ENCODE assay signal across 13 cellular contexts in the genomic region with DNA sequence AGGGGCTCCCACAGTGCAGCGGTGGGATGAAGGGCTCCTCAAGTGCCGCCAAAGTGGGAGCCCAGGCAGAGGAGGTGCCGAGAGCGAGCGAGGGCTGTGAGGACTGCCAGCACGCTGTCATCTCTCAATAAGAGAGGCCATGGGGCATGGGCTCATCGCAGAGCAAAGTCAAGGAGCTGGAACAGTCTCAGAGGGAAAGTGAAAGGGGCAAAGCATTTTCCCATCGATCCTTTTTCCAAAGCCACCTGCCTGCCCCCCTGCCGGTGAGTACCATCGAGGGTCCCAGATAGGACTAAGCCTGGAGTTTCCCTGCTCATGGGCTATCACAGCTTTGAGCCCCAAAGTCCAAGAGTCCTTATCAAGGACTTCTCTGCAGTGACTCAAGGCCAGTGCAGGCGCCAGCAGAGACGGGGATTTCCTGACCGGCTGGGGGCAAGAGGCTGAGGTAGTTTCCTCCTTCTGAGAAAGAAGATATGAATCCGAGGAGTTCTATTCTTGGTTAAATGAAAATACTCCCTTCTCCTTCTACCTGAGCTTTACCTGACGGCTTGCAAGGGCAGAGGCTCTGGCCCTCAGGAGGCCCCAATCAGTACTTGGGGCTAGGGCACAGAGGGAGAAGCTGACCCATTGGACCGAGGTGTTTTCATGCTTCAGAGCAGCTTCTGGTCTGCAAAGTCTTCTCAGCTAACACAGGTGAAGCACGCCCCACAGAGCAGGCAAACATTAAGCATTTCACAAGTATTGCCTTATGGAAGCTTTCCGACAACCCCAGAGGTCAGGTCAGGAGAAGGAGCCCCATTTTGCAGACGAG. TPM values are rescaled to one million over a fixed set of nuclear protein-coding genes. Genes with fewer than 3 reads are reported as not detected.
DNase-seq lines count a peak whose midpoint lies in the region; ATAC-seq, FAIRE-seq and TF ChIP-seq lines count a peak whose summit lies in the region.
"Had no signal": no experiment of that assay in that cellular context is flagged by ENCODE, and none has a peak within 500 bp of the region (broad histone marks: within the 10 kb centered on the region; RNA-seq: fewer than 3 reads in every experiment).

No MANE protein-coding gene starts in this region.

- peak in 1 of 2 donors; percentile 37 for DNase-seq in activated T-cell treated with anti-CD3 and anti-CD28 coated beads, Interleukin-2, amount 50 U/mL, for 72 hours
- DNase-seq in activated T-cell treated with anti-CD3 and anti-CD28 coated beads, Interleukin-2, amount 50 U/mL, for 1 hour, result no peak
- DNase-seq in GM12878 (ENCODE audit: low read depth, low spot score) (no peak), Right ventricle myocardium inferior (ENCODE audit: missing footprints) (no peak), NCI-H2196 (lab: John Stamatoyannopoulos, UW; ENCODE audit: unreplicated experiment) (no peak)
- no peak for DNase-seq in stimulated activated effector memory CD8-positive, alpha-beta T cell treated with anti-CD3 and anti-CD28 coated beads, Interleukin-12 subunit alpha, Interleukin-12 subunit beta, amount 100 ng/mL, for 72 hours (ENCODE audit: low spot score in 2 of 2)
- DNase-seq: cerebellar nuclear complex, HFFc6, hippocampal formation, nephron progenitor cell had no signal

- peak overlapping the region; percentile 81 for H3K27ac ChIP-seq in GM12878 (ENCODE audit: control insufficient read depth, insufficient read depth)

- H2AFZ ChIP-seq in GM12878 (ENCODE audit: control insufficient read depth, low read depth, low read length), result peak overlapping the region; percentile 88

- peaks cover 5% of the 10 kb centered on the region for H3K4me1 Mint-ChIP-seq in activated T-cell treated with anti-CD3 and anti-CD28 coated beads, Interleukin-2, amount 50 U/mL, for 72 hours (ENCODE audit: low read depth)
- H3K4me1 Mint-ChIP-seq in stimulated activated effector memory CD8-positive, alpha-beta T cell treated with anti-CD3 and anti-CD28 coated beads, Interleukin-12 subunit alpha, Interleukin-12 subunit beta, amount 100 ng/mL, for 72 hours, result peaks cover 25% of the 10 kb centered on the region

- SMC1A ChIA-PET in GM12878 (lab: Charles Lee; ENCODE audit: uncharacterized antibody, unreplicated experiment), result interaction anchor here (0.6 to 19.6 kb wide), 11 partner anchors 13 to 337 kb away, joined by 3 to 386 read pairs (median 4); a partner anchor contains a TSS

- H3K9me3 ChIP-seq in GM12878 (replicated peaks; ENCODE audit: control insufficient read depth, insufficient read depth, low read length), result no peaks in the 10 kb centered on the region

- no peaks in the 10 kb centered on the region for H3K27me3 ChIP-seq in GM12878 (replicated peaks in 1 of 2; ENCODE audit: control insufficient read depth in 2 of 2, insufficient read depth in 2 of 2, low read length in 1 of 2)

- ATAC-seq in activated T-cell treated with anti-CD3 and anti-CD28 coated beads, Interleukin-2, amount 50 U/mL, for 72 hours (replicated peaks in 1 of 2), result peak; percentile 48 to 49
- peak; percentile 61 for ATAC-seq in HG03159 (IDR thresholded peaks at IDR 0.05; ENCODE audit: unreplicated experiment)
- ATAC-seq in GM12878, result peak; percentile 84
- ATAC-seq in stimulated activated effector memory CD8-positive, alpha-beta T cell treated with anti-CD3 and anti-CD28 coated beads, Interleukin-12 subunit alpha, Interleukin-12 subunit beta, amount 100 ng/mL, for 72 hours, result peak; percentile 72
- ATAC-seq in HG02571 (IDR thresholded peaks at IDR 0.05; ENCODE audit: unreplicated experiment), result no peak
- ATAC-seq in Right ventricle myocardium inferior, result no peak

- no peak for TF ChIP-seq CTCF in GM12878 (IDR thresholded peaks at IDR 0.05 in 2 of 3, conservative IDR thresholded peaks at IDR 0.05 in 1 of 3; ENCODE audit: control insufficient read depth in 2 of 3, extremely low read depth in 1 of 3, insufficient read depth in 1 of 3, low read depth in 3 of 3, low read length in 3 of 3)

- WGBS in GM12878 (ENCODE audit: insufficient coverage, insufficient replicate concordance, low lambda C conversion rate, missing lambda C conversion rate), result 14% methylated on average over 17 of the region's 19 CpGs

- H4K20me1 ChIP-seq in GM12878 (ENCODE audit: control insufficient read depth, insufficient read depth), result no peaks in the 10 kb centered on the region

- no peaks in the 10 kb centered on the region for H3K79me2 ChIP-seq in GM12878 (ENCODE audit: control insufficient read depth, insufficient read depth, low read length)

- no peaks in the 10 kb centered on the region for H3K27me3 Mint-ChIP-seq in activated T-cell treated with anti-CD3 and anti-CD28 coated beads, Interleukin-2, amount 50 U/mL, for 72 hours (ENCODE audit: low read depth)

- TF ChIP-seq RAD21 in GM12878 (IDR thresholded peaks at IDR 0.05; ENCODE audit: insufficient read depth, low read depth, low read length), result no peak

- RAD21 ChIA-PET in GM12878 (lab: Charles Lee; ENCODE audit: unreplicated experiment), result interaction anchor here (0.6 to 1.4 kb wide), 12 partner anchors 8 to 234 kb away, joined by 3 to 9 read pairs (median 4); a partner anchor contains a TSS

- H3K4me1 ChIP-seq in GM12878 (ENCODE audit: control insufficient read depth, insufficient read depth, low read length), result peaks cover 34% of the 10 kb centered on the region

- no peak for FAIRE-seq in GM12878 (lab: Jason Lieb, UNC)

- H3K9ac ChIP-seq in GM12878 (ENCODE audit: control insufficient read depth, insufficient read depth, low read length), result peak overlapping the region; percentile 7; the same call in 1 of the 2 replicates

- BruUV-seq in GM12878 (replicated peaks; lab: Mats Ljungman, UMichigan), result no TSS peak

- peak overlapping the region; percentile 85 for H3K4me2 ChIP-seq in GM12878 (ENCODE audit: control insufficient read depth, insufficient read depth)

- POLR2A ChIA-PET in GM12878 (lab: Charles Lee), result interaction anchor here (0.5 to 2.2 kb wide), 9 partner anchors 9 to 223 kb away, joined by 3 to 8 read pairs (median 4); a partner anchor contains a TSS

- CTCF ChIA-PET in GM12878 (lab: Yijun Ruan, JAX), result interaction anchor here (0.6 to 17.3 kb wide), 8 partner anchors 13 to 400 kb away, joined by 3 to 483 read pairs (median 4); a partner anchor contains a TSS

- no peaks in the 10 kb centered on the region for H3K36me3 Mint-ChIP-seq in activated T-cell treated with anti-CD3 and anti-CD28 coated beads, Interleukin-2, amount 50 U/mL, for 72 hours (ENCODE audit: insufficient read depth in 2 of 2)
- no peaks in the 10 kb centered on the region for H3K36me3 Mint-ChIP-seq in stimulated activated effector memory CD8-positive, alpha-beta T cell treated with anti-CD3 and anti-CD28 coated beads, Interleukin-12 subunit alpha, Interleukin-12 subunit beta, amount 100 ng/mL, for 72 hours

- no peak; the same call in 1 of the 2 replicates for TF ChIP-seq POLR2A in GM12878 (IDR thresholded peaks at IDR 0.05; ENCODE audit: low read depth, low read length)

- in situ Hi-C loops in GM12878 (cut with MboI), result no loop called here

- intact Hi-C loops in GM12878 (cut with micrococcal nuclease; ENCODE audit: unreplicated experiment) (no loop called here), Right ventricle myocardium inferior (cut with DNase I) (loop anchor here (10.0 kb wide), 1 partner anchor 340 kb away; a partner anchor contains a TSS)

- no peak overlapping the region for H3K4me3 Mint-ChIP-seq in activated T-cell treated with anti-CD3 and anti-CD28 coated beads, Interleukin-2, amount 50 U/mL, for 72 hours
- no peak overlapping the region for H3K4me3 Mint-ChIP-seq in stimulated activated effector memory CD8-positive, alpha-beta T cell treated with anti-CD3 and anti-CD28 coated beads, Interleukin-12 subunit alpha, Interleukin-12 subunit beta, amount 100 ng/mL, for 72 hours
- H3K4me3 Mint-ChIP-seq: HFFc6, nephron progenitor cell had no signal

- TF ChIP-seq EP300 in GM12878 (IDR thresholded peaks at IDR 0.05; ENCODE audit: borderline replicate concordance in 1 of 2, control insufficient read depth in 1 of 2, low read depth in 2 of 2, low read length in 2 of 2), result 0 out of 4 replicates have a peak, but pooled peaks of 1 of the 2 experiments have one; percentile 9

- H3K9me3 Mint-ChIP-seq in activated T-cell treated with anti-CD3 and anti-CD28 coated beads, Interleukin-2, amount 50 U/mL, for 72 hours, result no peaks in the 10 kb centered on the region
- H3K9me3 Mint-ChIP-seq in stimulated activated effector memory CD8-positive, alpha-beta T cell treated with anti-CD3 and anti-CD28 coated beads, Interleukin-12 subunit alpha, Interleukin-12 subunit beta, amount 100 ng/mL, for 72 hours, result no peaks in the 10 kb centered on the region
- H3K9me3 Mint-ChIP-seq: HFFc6, nephron progenitor cell had no signal

- no peaks in the 10 kb centered on the region; a peak in 1 of 4 replicates for H3K36me3 ChIP-seq in GM12878 (ENCODE audit: control insufficient read depth in 2 of 2, insufficient read depth in 2 of 2, low read length in 1 of 2)

- no peak overlapping the region; the same call in 1 of the 2 replicates for H3K4me3 ChIP-seq in GM12878

- no peak overlapping the region for H3K27ac Mint-ChIP-seq in activated T-cell treated with anti-CD3 and anti-CD28 coated beads, Interleukin-2, amount 50 U/mL, for 72 hours
- H3K27ac Mint-ChIP-seq in stimulated activated effector memory CD8-positive, alpha-beta T cell treated with anti-CD3 and anti-CD28 coated beads, Interleukin-12 subunit alpha, Interleukin-12 subunit beta, amount 100 ng/mL, for 72 hours, result peak overlapping the region; percentile 67
- H3K27ac Mint-ChIP-seq: HFFc6, nephron progenitor cell had no signal

RNA-seq across cellular contexts. Expression of a gene that starts 22.6 kb away (rescaled TPM):
- total RNA-seq in activated T-cell treated with anti-CD3 and anti-CD28 coated beads, Interleukin-2, amount 50 U/mL, for 72 hours, result 1 to 10 TPM; 1.4 to 7.4 TPM
- 0.25 TPM in 1 of 2 replicates, not detected in the other for total RNA-seq in GM12878 (2013; cell fraction: nucleolus; rRNA removed)
- total RNA-seq in GM12878 (2014; rRNA removed) (1.8 and 2.6 TPM in 2 replicates), GM12878 (2014; rRNA removed; fragmentation: Illumina TruSeq; extraction: Trizol) (1.1 and 1.3 TPM in 2 replicates), GM12878 (2021) (1.6 and 1.9 TPM in 2 replicates), Right ventricle myocardium inferior (0.38 TPM)
- 2.2 TPM for polyA plus RNA-seq in GM12878 (2011; ENCODE audit: low read depth)
- polyA plus RNA-seq in GM12878 (2011; rRNA removed) (0.04 TPM in 1 of 2 replicates, not detected in the other), GM12878 (2014; fragmentation: Illumina TruSeq; extraction: Trizol) (1.3 TPM in 2 replicates), GM12878 (2014; fragmentation: Nextera tagmentation; extraction: Ambion mirVana) (under 1 TPM; 0.23 to 0.27 TPM), GM12878 (2014; rRNA removed) (1.8 and 2.1 TPM in 2 replicates), GM12878 (2016; fragmentation: Nextera tagmentation; extraction: Ambion mirVana) (1 to 10 TPM; 1.2 to 1.5 TPM)
- polyA plus RNA-seq in GM12878 (2011; cell fraction: cytosol; rRNA removed), result 0.06 and 0.07 TPM in 2 replicates
- polyA plus RNA-seq in GM12878 (2011; cell fraction: nucleus; rRNA removed), result not detected in 2 replicates
- 4.4 and 5.6 TPM in 2 replicates for polyA plus RNA-seq in GM12878 (2012)
- polyA minus RNA-seq in GM12878 (2011; rRNA and poly(A)+ RNA removed), result 0.26 TPM in 1 of 2 replicates, not detected in the other
- not detected in 2 replicates for polyA minus RNA-seq in GM12878 (2011; cell fraction: cytosol; rRNA and poly(A)+ RNA removed)
- 0.12 TPM in 1 of 2 replicates, not detected in the other for polyA minus RNA-seq in GM12878 (2011; cell fraction: nucleus; rRNA and poly(A)+ RNA removed)

RNA-seq across cellular contexts. Expression of a gene that starts 28.2 kb away (rescaled TPM):
- not detected for total RNA-seq in activated T-cell treated with anti-CD3 and anti-CD28 coated beads, Interleukin-2, amount 50 U/mL, for 72 hours
- 0.48 and 0.86 TPM in 2 replicates for total RNA-seq in GM12878 (2013; cell fraction: nucleolus; rRNA removed)
- total RNA-seq in GM12878 (2014; rRNA removed) (0.05 and 0.06 TPM in 2 replicates), GM12878 (2014; rRNA removed; fragmentation: Illumina TruSeq; extraction: Trizol) (0.04 and 0.09 TPM in 2 replicates), GM12878 (2021) (0.08 and 0.13 TPM in 2 replicates), Right ventricle myocardium inferior (not detected)
- 0.08 TPM for polyA plus RNA-seq in GM12878 (2011; ENCODE audit: low read depth)
- polyA plus RNA-seq in GM12878 (2011; rRNA removed) (0.36 and 0.68 TPM in 2 replicates), GM12878 (2014; fragmentation: Illumina TruSeq; extraction: Trizol) (0.09 and 0.16 TPM in 2 replicates), GM12878 (2014; fragmentation: Nextera tagmentation; extraction: Ambion mirVana) (under 1 TPM in 1 of 2 experiments, not detected in 1; 0.02 TPM), GM12878 (2014; rRNA removed) (0.03 and 0.04 TPM in 2 replicates), GM12878 (2016; fragmentation: Nextera tagmentation; extraction: Ambion mirVana) (under 1 TPM in 1 of 2 experiments, not detected in 1; 0.04 TPM)
- polyA plus RNA-seq in GM12878 (2011; cell fraction: cytosol; rRNA removed), result 0.35 and 0.40 TPM in 2 replicates
- 0.23 and 0.40 TPM in 2 replicates for polyA plus RNA-seq in GM12878 (2011; cell fraction: nucleus; rRNA removed)
- polyA plus RNA-seq in GM12878 (2012), result 0.12 and 0.13 TPM in 2 replicates
- 0.21 and 0.29 TPM in 2 replicates for polyA minus RNA-seq in GM12878 (2011; rRNA and poly(A)+ RNA removed)
- polyA minus RNA-seq in GM12878 (2011; cell fraction: cytosol; rRNA and poly(A)+ RNA removed), result not detected in 2 replicates
- 0.10 and 0.12 TPM in 2 replicates for polyA minus RNA-seq in GM12878 (2011; cell fraction: nucleus; rRNA and poly(A)+ RNA removed)
- total RNA-seq: activated CD8-positive, alpha-beta memory T cell treated with anti-CD3 and anti-CD28 coated beads for 36 hours; HFFc6 had no signal

Comparison
In these comparisons a context has a peak if more than half of its experiments do, and no peak if none do; other contexts are left out.
1. ATAC-seq: peak in activated T-cell treated with anti-CD3 and anti-CD28 coated beads, Interleukin-2, amount 50 U/mL, for 72 hours (2 of 2), HG03159 (single experiment), GM12878 (single experiment) and stimulated activated effector memory CD8-positive, alpha-beta T cell treated with anti-CD3 and anti-CD28 coated beads, Interleukin-12 subunit alpha, Interleukin-12 subunit beta, amount 100 ng/mL, for 72 hours (single experiment); none in HG02571 (single experiment) and Right ventricle myocardium inferior (single experiment).